1 cellular context compared by ENCODE assay signal in the genomic region with DNA sequence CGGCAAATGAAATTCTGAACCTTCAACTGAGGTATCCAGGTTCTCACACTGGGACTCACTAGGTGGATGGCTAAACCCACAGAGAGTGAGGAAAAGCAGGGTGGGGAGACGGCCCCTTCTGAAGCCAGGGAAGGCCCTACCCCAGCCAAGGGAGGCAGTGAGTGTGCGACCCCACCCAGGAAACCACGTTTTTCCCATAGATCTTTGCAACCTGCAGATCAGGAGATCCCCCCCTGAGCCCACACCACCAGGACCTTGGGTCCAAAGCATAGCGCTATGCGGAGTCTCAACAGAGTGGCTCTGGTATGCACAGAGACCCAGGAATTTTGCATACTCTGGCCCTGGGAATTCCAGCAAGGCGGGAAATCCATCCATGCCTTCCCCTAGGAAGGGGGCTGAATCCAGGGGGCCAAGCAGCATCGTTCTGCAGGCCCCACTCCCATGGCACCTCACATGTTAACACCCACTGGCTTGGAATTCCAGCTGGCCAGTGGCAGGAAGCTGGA.
TF ChIP-seq lines count a peak whose summit lies in the region.

No MANE protein-coding gene starts in this region.

TF ChIP-seq in HepG2, 621 proteins besides CTCF, POLR2A, EP300 and RAD21 (continued from another document and continues in another):
- TF ChIP-seq TAF15 (IDR thresholded peaks at IDR 0.05; ENCODE audit: low read depth, low read length, poor library complexity, severe bottlenecking) (no peak), ZNF556 (CRISPR knock-in tag; IDR thresholded peaks at IDR 0.05; ENCODE audit: borderline replicate concordance) (peak; percentile 59; the same call in 1 of the 2 replicates), MED13 (CRISPR knock-in tag; IDR thresholded peaks at IDR 0.05) (no peak), ATRX (CRISPR knock-in tag; IDR thresholded peaks at IDR 0.05; ENCODE audit: borderline replicate concordance) (no peak), ZFP36L2 (CRISPR knock-in tag; IDR thresholded peaks at IDR 0.05) (no peak), PPARG (CRISPR knock-in tag; conservative IDR thresholded peaks at IDR 0.05) (no peak), EZH2 (conservative IDR thresholded peaks at IDR 0.05; ENCODE audit: low read depth, low read length) (no peak), GABPA (IDR thresholded peaks at IDR 0.05; ENCODE audit: low read depth, low read length) (no peak), GABPA (CRISPR knock-in tag; IDR thresholded peaks at IDR 0.05; ENCODE audit: low read depth) (no peak), ZFP36 (IDR thresholded peaks at IDR 0.05; ENCODE audit: borderline replicate concordance, low read depth, low read length, partially characterized antibody) (no peak), PRPF4 (IDR thresholded peaks at IDR 0.05; ENCODE audit: low read depth, low read length, poor library complexity, severe bottlenecking) (no peak), CBX5 (CRISPR knock-in tag; IDR thresholded peaks at IDR 0.05; ENCODE audit: borderline replicate concordance) (no peak), SRY (CRISPR knock-in tag; IDR thresholded peaks at IDR 0.05) (no peak), ZNF354B (CRISPR knock-in tag; IDR thresholded peaks at IDR 0.05) (no peak)
- TF ChIP-seq, protein P1, sequence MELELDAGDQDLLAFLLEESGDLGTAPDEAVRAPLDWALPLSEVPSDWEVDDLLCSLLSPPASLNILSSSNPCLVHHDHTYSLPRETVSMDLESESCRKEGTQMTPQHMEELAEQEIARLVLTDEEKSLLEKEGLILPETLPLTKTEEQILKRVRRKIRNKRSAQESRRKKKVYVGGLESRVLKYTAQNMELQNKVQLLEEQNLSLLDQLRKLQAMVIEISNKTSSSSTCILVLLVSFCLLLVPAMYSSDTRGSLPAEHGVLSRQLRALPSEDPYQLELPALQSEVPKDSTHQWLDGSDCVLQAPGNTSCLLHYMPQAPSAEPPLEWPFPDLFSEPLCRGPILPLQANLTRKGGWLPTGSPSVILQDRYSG (CRISPR knock-in tag; IDR thresholded peaks at IDR 0.05), result no peak
- TF ChIP-seq, protein P2, sequence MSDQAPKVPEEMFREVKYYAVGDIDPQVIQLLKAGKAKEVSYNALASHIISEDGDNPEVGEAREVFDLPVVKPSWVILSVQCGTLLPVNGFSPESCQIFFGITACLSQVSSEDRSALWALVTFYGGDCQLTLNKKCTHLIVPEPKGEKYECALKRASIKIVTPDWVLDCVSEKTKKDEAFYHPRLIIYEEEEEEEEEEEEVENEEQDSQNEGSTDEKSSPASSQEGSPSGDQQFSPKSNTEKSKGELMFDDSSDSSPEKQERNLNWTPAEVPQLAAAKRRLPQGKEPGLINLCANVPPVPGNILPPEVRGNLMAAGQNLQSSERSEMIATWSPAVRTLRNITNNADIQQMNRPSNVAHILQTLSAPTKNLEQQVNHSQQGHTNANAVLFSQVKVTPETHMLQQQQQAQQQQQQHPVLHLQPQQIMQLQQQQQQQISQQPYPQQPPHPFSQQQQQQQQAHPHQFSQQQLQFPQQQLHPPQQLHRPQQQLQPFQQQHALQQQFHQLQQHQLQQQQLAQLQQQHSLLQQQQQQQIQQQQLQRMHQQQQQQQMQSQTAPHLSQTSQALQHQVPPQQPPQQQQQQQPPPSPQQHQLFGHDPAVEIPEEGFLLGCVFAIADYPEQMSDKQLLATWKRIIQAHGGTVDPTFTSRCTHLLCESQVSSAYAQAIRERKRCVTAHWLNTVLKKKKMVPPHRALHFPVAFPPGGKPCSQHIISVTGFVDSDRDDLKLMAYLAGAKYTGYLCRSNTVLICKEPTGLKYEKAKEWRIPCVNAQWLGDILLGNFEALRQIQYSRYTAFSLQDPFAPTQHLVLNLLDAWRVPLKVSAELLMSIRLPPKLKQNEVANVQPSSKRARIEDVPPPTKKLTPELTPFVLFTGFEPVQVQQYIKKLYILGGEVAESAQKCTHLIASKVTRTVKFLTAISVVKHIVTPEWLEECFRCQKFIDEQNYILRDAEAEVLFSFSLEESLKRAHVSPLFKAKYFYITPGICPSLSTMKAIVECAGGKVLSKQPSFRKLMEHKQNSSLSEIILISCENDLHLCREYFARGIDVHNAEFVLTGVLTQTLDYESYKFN (CRISPR knock-in tag; conservative IDR thresholded peaks at IDR 0.05), result no peak; the same call in 1 of the 2 replicates
- TF ChIP-seq, protein P3, sequence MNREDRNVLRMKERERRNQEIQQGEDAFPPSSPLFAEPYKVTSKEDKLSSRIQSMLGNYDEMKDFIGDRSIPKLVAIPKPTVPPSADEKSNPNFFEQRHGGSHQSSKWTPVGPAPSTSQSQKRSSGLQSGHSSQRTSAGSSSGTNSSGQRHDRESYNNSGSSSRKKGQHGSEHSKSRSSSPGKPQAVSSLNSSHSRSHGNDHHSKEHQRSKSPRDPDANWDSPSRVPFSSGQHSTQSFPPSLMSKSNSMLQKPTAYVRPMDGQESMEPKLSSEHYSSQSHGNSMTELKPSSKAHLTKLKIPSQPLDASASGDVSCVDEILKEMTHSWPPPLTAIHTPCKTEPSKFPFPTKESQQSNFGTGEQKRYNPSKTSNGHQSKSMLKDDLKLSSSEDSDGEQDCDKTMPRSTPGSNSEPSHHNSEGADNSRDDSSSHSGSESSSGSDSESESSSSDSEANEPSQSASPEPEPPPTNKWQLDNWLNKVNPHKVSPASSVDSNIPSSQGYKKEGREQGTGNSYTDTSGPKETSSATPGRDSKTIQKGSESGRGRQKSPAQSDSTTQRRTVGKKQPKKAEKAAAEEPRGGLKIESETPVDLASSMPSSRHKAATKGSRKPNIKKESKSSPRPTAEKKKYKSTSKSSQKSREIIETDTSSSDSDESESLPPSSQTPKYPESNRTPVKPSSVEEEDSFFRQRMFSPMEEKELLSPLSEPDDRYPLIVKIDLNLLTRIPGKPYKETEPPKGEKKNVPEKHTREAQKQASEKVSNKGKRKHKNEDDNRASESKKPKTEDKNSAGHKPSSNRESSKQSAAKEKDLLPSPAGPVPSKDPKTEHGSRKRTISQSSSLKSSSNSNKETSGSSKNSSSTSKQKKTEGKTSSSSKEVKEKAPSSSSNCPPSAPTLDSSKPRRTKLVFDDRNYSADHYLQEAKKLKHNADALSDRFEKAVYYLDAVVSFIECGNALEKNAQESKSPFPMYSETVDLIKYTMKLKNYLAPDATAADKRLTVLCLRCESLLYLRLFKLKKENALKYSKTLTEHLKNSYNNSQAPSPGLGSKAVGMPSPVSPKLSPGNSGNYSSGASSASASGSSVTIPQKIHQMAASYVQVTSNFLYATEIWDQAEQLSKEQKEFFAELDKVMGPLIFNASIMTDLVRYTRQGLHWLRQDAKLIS (CRISPR knock-in tag; IDR thresholded peaks at IDR 0.05), result no peak
- TF ChIP-seq, protein P4, sequence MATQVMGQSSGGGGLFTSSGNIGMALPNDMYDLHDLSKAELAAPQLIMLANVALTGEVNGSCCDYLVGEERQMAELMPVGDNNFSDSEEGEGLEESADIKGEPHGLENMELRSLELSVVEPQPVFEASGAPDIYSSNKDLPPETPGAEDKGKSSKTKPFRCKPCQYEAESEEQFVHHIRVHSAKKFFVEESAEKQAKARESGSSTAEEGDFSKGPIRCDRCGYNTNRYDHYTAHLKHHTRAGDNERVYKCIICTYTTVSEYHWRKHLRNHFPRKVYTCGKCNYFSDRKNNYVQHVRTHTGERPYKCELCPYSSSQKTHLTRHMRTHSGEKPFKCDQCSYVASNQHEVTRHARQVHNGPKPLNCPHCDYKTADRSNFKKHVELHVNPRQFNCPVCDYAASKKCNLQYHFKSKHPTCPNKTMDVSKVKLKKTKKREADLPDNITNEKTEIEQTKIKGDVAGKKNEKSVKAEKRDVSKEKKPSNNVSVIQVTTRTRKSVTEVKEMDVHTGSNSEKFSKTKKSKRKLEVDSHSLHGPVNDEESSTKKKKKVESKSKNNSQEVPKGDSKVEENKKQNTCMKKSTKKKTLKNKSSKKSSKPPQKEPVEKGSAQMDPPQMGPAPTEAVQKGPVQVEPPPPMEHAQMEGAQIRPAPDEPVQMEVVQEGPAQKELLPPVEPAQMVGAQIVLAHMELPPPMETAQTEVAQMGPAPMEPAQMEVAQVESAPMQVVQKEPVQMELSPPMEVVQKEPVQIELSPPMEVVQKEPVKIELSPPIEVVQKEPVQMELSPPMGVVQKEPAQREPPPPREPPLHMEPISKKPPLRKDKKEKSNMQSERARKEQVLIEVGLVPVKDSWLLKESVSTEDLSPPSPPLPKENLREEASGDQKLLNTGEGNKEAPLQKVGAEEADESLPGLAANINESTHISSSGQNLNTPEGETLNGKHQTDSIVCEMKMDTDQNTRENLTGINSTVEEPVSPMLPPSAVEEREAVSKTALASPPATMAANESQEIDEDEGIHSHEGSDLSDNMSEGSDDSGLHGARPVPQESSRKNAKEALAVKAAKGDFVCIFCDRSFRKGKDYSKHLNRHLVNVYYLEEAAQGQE (IDR thresholded peaks at IDR 0.05; ENCODE audit: borderline replicate concordance in 1 of 2, low read depth in 1 of 2, low read length in 2 of 2), result no peak
- TF ChIP-seq, protein P5, sequence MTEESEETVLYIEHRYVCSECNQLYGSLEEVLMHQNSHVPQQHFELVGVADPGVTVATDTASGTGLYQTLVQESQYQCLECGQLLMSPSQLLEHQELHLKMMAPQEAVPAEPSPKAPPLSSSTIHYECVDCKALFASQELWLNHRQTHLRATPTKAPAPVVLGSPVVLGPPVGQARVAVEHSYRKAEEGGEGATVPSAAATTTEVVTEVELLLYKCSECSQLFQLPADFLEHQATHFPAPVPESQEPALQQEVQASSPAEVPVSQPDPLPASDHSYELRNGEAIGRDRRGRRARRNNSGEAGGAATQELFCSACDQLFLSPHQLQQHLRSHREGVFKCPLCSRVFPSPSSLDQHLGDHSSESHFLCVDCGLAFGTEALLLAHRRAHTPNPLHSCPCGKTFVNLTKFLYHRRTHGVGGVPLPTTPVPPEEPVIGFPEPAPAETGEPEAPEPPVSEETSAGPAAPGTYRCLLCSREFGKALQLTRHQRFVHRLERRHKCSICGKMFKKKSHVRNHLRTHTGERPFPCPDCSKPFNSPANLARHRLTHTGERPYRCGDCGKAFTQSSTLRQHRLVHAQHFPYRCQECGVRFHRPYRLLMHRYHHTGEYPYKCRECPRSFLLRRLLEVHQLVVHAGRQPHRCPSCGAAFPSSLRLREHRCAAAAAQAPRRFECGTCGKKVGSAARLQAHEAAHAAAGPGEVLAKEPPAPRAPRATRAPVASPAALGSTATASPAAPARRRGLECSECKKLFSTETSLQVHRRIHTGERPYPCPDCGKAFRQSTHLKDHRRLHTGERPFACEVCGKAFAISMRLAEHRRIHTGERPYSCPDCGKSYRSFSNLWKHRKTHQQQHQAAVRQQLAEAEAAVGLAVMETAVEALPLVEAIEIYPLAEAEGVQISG (CRISPR knock-in tag; IDR thresholded peaks at IDR 0.05), result peak; percentile 37; the same call in 1 of the 2 replicates
- TF ChIP-seq, protein P6, sequence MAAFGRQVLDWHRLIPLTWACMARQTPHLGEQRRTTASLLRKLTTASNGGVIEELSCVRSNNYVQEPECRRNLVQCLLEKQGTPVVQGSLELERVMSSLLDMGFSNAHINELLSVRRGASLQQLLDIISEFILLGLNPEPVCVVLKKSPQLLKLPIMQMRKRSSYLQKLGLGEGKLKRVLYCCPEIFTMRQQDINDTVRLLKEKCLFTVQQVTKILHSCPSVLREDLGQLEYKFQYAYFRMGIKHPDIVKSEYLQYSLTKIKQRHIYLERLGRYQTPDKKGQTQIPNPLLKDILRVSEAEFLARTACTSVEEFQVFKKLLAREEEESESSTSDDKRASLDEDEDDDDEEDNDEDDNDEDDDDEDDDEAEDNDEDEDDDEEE (CRISPR knock-in tag; IDR thresholded peaks at IDR 0.05), result peak; percentile 67; the same call in 1 of the 2 replicates
- TF ChIP-seq, protein P7, sequence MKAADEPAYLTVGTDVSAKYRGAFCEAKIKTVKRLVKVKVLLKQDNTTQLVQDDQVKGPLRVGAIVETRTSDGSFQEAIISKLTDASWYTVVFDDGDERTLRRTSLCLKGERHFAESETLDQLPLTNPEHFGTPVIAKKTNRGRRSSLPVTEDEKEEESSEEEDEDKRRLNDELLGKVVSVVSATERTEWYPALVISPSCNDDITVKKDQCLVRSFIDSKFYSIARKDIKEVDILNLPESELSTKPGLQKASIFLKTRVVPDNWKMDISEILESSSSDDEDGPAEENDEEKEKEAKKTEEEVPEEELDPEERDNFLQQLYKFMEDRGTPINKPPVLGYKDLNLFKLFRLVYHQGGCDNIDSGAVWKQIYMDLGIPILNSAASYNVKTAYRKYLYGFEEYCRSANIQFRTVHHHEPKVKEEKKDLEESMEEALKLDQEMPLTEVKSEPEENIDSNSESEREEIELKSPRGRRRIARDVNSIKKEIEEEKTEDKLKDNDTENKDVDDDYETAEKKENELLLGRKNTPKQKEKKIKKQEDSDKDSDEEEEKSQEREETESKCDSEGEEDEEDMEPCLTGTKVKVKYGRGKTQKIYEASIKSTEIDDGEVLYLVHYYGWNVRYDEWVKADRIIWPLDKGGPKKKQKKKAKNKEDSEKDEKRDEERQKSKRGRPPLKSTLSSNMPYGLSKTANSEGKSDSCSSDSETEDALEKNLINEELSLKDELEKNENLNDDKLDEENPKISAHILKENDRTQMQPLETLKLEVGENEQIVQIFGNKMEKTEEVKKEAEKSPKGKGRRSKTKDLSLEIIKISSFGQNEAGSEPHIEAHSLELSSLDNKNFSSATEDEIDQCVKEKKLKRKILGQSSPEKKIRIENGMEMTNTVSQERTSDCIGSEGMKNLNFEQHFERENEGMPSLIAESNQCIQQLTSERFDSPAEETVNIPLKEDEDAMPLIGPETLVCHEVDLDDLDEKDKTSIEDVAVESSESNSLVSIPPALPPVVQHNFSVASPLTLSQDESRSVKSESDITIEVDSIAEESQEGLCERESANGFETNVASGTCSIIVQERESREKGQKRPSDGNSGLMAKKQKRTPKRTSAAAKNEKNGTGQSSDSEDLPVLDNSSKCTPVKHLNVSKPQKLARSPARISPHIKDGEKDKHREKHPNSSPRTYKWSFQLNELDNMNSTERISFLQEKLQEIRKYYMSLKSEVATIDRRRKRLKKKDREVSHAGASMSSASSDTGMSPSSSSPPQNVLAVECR (CRISPR knock-in tag; IDR thresholded peaks at IDR 0.05; ENCODE audit: borderline replicate concordance), result no peak
- TF ChIP-seq, protein P8, sequence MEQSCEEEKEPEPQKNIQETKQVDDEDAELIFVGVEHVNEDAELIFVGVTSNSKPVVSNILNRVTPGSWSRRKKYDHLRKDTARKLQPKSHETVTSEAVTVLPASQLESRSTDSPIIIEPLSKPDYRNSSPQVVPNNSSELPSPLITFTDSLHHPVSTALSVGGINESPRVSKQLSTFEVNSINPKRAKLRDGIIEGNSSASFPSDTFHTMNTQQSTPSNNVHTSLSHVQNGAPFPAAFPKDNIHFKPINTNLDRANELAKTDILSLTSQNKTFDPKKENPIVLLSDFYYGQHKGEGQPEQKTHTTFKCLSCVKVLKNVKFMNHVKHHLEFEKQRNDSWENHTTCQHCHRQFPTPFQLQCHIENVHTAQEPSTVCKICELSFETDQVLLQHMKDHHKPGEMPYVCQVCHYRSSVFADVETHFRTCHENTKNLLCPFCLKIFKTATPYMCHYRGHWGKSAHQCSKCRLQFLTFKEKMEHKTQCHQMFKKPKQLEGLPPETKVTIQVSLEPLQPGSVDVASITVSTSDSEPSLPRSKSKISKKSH (CRISPR knock-in tag; IDR thresholded peaks at IDR 0.05; ENCODE audit: borderline replicate concordance), result peak; percentile 35; the same call in 1 of the 2 replicates
- TF ChIP-seq, protein P9, sequence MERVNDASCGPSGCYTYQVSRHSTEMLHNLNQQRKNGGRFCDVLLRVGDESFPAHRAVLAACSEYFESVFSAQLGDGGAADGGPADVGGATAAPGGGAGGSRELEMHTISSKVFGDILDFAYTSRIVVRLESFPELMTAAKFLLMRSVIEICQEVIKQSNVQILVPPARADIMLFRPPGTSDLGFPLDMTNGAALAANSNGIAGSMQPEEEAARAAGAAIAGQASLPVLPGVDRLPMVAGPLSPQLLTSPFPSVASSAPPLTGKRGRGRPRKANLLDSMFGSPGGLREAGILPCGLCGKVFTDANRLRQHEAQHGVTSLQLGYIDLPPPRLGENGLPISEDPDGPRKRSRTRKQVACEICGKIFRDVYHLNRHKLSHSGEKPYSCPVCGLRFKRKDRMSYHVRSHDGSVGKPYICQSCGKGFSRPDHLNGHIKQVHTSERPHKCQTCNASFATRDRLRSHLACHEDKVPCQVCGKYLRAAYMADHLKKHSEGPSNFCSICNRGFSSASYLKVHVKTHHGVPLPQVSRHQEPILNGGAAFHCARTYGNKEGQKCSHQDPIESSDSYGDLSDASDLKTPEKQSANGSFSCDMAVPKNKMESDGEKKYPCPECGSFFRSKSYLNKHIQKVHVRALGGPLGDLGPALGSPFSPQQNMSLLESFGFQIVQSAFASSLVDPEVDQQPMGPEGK (CRISPR knock-in tag; IDR thresholded peaks at IDR 0.05), result peak; percentile 33; the same call in 1 of the 2 replicates
